In genomic region chr2:26737221-26737620, GRCh38 we compare ENCODE assay signal across 14 cellular contexts. TPM values are rescaled to one million over a fixed set of nuclear protein-coding genes. Genes with fewer than 3 reads are reported as not detected.
A peak's percentile ranks its signal among the peaks of the same experiment; 100 is the strongest.
DNase-seq lines count a peak whose midpoint lies in the region; ATAC-seq, FAIRE-seq and TF ChIP-seq lines count a peak whose summit lies in the region.
"Had no signal": no experiment of that assay in that cellular context is flagged by ENCODE, and none has a peak within 500 bp of the region (broad histone marks: within the 10 kb centered on the region; RNA-seq: fewer than 3 reads in every experiment).

No MANE protein-coding gene starts in this region.

- no peak overlapping the region for H2AFZ ChIP-seq in parathyroid adenoma

- H3K79me2 ChIP-seq in parathyroid adenoma = no peaks in the 10 kb centered on the region

- no peak for ATAC-seq in GM21576 (IDR thresholded peaks at IDR 0.05; ENCODE audit: unreplicated experiment)
- ATAC-seq in esophagus mucosa = no peak
- ATAC-seq: GM12878 had no signal

- no peaks in the 10 kb centered on the region for H3K9me3 ChIP-seq in parathyroid adenoma (ENCODE audit: control insufficient read depth, low read length)
- H3K9me3 ChIP-seq: Caco-2 had no signal

- H3K4me3 Mint-ChIP-seq in chondrocyte (ENCODE audit: unreplicated experiment) = no peak overlapping the region
- H3K4me3 Mint-ChIP-seq: CD8-positive, alpha-beta memory T cell; H9 had no signal

- TF ChIP-seq POLR2A in GM12891 (IDR thresholded peaks at IDR 0.05; ENCODE audit: low read depth, low read length) = no peak

- FAIRE-seq in GM12891 (lab: Jason Lieb, UNC) = no peak
- FAIRE-seq: GM12878 had no signal

- DNase-seq in NCI-H146 (lab: John Stamatoyannopoulos, UW) (peak; percentile 41), SK-N-DZ (ENCODE audit: low spot score) (peak; percentile 98), chondrocyte (ENCODE audit: low spot score) (peak; percentile 26), GM12891 (ENCODE audit: insufficient read length, low spot score) (no peak)
- DNase-seq: Caco-2; CD8-positive, alpha-beta memory T cell; GOT3; H9 had no signal

- H3K4me2 ChIP-seq in parathyroid adenoma (ENCODE audit: low read length) = no peak overlapping the region

- H3K36me3 ChIP-seq in parathyroid adenoma (ENCODE audit: control insufficient read depth, insufficient read depth, low read length) = no peaks in the 10 kb centered on the region

- H3K27ac Mint-ChIP-seq in chondrocyte (ENCODE audit: unreplicated experiment) = no peak overlapping the region
- H3K27ac Mint-ChIP-seq: CD8-positive, alpha-beta memory T cell had no signal

- H3K4me1 ChIP-seq in parathyroid adenoma = peaks cover 41% of the 10 kb centered on the region
- H3K4me1 ChIP-seq: Caco-2 had no signal

- H3K4me3 ChIP-seq in parathyroid adenoma (ENCODE audit: low read depth, low read length) = peak overlapping the region; percentile 25
- H3K4me3 ChIP-seq: GM12878 had no signal

- no peaks in the 10 kb centered on the region for H3K27me3 ChIP-seq in parathyroid adenoma (ENCODE audit: control insufficient read depth, insufficient read depth, low read length)

- no peak overlapping the region for H3K9ac ChIP-seq in parathyroid adenoma

- H3K27ac ChIP-seq in parathyroid adenoma = peak overlapping the region; percentile 49

- no peaks in the 10 kb centered on the region for H3K36me3 Mint-ChIP-seq in chondrocyte (ENCODE audit: low read depth)
- H3K36me3 Mint-ChIP-seq: CD8-positive, alpha-beta memory T cell had no signal

- peaks cover 6% of the 10 kb centered on the region for H3K4me1 Mint-ChIP-seq in chondrocyte (ENCODE audit: low read depth)

- no peak for TF ChIP-seq CTCF in chondrocyte (IDR thresholded peaks at IDR 0.05)
- no peak for TF ChIP-seq CTCF in parathyroid adenoma (IDR thresholded peaks at IDR 0.05)

- no peaks in the 10 kb centered on the region for H3K9me3 Mint-ChIP-seq in chondrocyte (ENCODE audit: low read depth)
- H3K9me3 Mint-ChIP-seq: CD8-positive, alpha-beta memory T cell; H9 had no signal

- peaks cover 5% of the 10 kb centered on the region for H3K27me3 Mint-ChIP-seq in chondrocyte (ENCODE audit: low read depth)

TF ChIP-seq in GM12891, 5 proteins besides CTCF, POLR2A, EP300 and RAD21:
- TF ChIP-seq POLR2AphosphoS5 (IDR thresholded peaks at IDR 0.05; ENCODE audit: low read depth, low read length) (no peak), SPI1 (IDR thresholded peaks at IDR 0.05; ENCODE audit: low read depth, low read length) (no peak), PAX5 (IDR thresholded peaks at IDR 0.05; ENCODE audit: insufficient read depth, low read length, severe bottlenecking) (no peak), TAF1 (IDR thresholded peaks at IDR 0.05; ENCODE audit: low read depth, low read length) (no peak), POU2F2 (IDR thresholded peaks at IDR 0.05; ENCODE audit: low read depth, low read length) (no peak)

RNA-seq across cellular contexts. Expression of gene SLC35F6, which starts 26.9 kb away (rescaled TPM):
- polyA plus RNA-seq in SK-N-DZ (2014; cell fraction: cytosol; rRNA removed) = 9.6 and 14.2 TPM in 2 replicates
- 5.0 and 5.2 TPM in 2 replicates for polyA plus RNA-seq in SK-N-DZ (2014; cell fraction: nucleus; rRNA removed)
- total RNA-seq in chondrocyte = 35.5 to 48.4 TPM (median 46.1 TPM) in 3 replicates
- 1.6 TPM for polyA plus RNA-seq in GM12891 (2012; ENCODE audit: low read depth, missing spikeins)
- 42.7 TPM for total RNA-seq in esophagus mucosa

RNA-seq across cellular contexts. Expression of gene KCNK3, which starts 44.7 kb away (rescaled TPM):
- polyA plus RNA-seq in SK-N-DZ (2014; cell fraction: cytosol; rRNA removed) = 17.3 and 25.1 TPM in 2 replicates
- polyA plus RNA-seq in SK-N-DZ (2014; cell fraction: nucleus; rRNA removed) = 3.7 and 6.5 TPM in 2 replicates
- total RNA-seq in chondrocyte (0.77 to 2.9 TPM (median 2.8 TPM) in 3 replicates), esophagus mucosa (0.44 TPM)
- not detected for polyA plus RNA-seq in GM12891 (2012; ENCODE audit: low read depth, missing spikeins)
- total RNA-seq: CD8-positive, alpha-beta memory T cell; G401; HT1080 had no signal
- polyA plus RNA-seq: CD8-positive, alpha-beta memory T cell; GM12878 had no signal

RNA-seq across cellular contexts. Expression of gene CENPA, which starts 48.6 kb away (rescaled TPM):
- polyA plus RNA-seq in SK-N-DZ (2014; cell fraction: cytosol; rRNA removed) = 21.6 and 41.6 TPM in 2 replicates
- polyA plus RNA-seq in SK-N-DZ (2014; cell fraction: nucleus; rRNA removed) = 12.3 and 21.0 TPM in 2 replicates
- total RNA-seq in chondrocyte (2.6 to 6.2 TPM (median 4.6 TPM) in 3 replicates), esophagus mucosa (10.2 TPM)
- polyA plus RNA-seq in GM12891 (2012; ENCODE audit: low read depth, missing spikeins) = 13.3 TPM
